In genomic region chr20:10985536-10985935, GRCh38 we compare ENCODE assay signal across 16 cellular contexts.
A peak's percentile ranks its signal among the peaks of the same experiment; 100 is the strongest.
DNase-seq lines count a peak whose midpoint lies in the region; ATAC-seq, FAIRE-seq and TF ChIP-seq lines count a peak whose summit lies in the region.
"Had no signal": no experiment of that assay in that cellular context is flagged by ENCODE, and none has a peak within 500 bp of the region (broad histone marks: within the 10 kb centered on the region; RNA-seq: fewer than 3 reads in every experiment).

No MANE protein-coding gene starts in this region.

- DNase-seq in heart left ventricle = no peak
- no peak for DNase-seq in left ventricle myocardium superior
- peak; percentile 73 for DNase-seq in bronchial epithelial cell (ENCODE audit: low read depth)
- DNase-seq in hepatic stellate cell (ENCODE audit: low spot score) = peak; percentile 7
- DNase-seq in urothelium cell line (ENCODE audit: low spot score) = peak; percentile 19
- no peak for DNase-seq in COR-L47 (lab: John Stamatoyannopoulos, UW)
- DNase-seq: activated CD4-positive, alpha-beta T cell treated with anti-CD3 and anti-CD28 coated beads, Interleukin-2, amount 10 ng/mL, durations not matched to agents 7 days and 5 days; DND-41; NCI-H1930; NK-92 treated with Interleukin-12 subunit alpha and Interleukin-12 subunit beta, amount 100 ng/mL, for 24 hours; right lobe of liver; transverse colon had no signal

- 28 to 39% (median 31%) methylated on average over 1 of the region's 1 CpG for WGBS in heart left ventricle, 4 donors

- intact Hi-C loops in heart left ventricle (cut with DNase I) (loop anchor here in 1 of 10 donors (10.0 kb wide), 1 partner anchor 311 kb away; the partner anchor contains the start of gene JAG1), left ventricle myocardium superior (cut with micrococcal nuclease) (no loop called here)

- TF ChIP-seq POLR2A in heart left ventricle (IDR thresholded peaks at IDR 0.05) = no peak

- H3K4me1 ChIP-seq in heart left ventricle = peaks cover 0 to 41% (median 16%) of the 10 kb centered on the region in 12 donors
- H3K4me1 ChIP-seq: right lobe of liver had no signal

- FAIRE-seq in bronchial epithelial cell (lab: Jason Lieb, UNC) (peak; percentile 40), urothelium cell line (lab: Jason Lieb, UNC) (no peak)
- FAIRE-seq: A204.1, K562 had no signal

- TF ChIP-seq CTCF in heart left ventricle (IDR thresholded peaks at IDR 0.05) = no peak
- no peak for TF ChIP-seq CTCF in bronchial epithelial cell (IDR thresholded peaks at IDR 0.05; ENCODE audit: insufficient read depth, low read length, severe bottlenecking)

- no peaks in the 10 kb centered on the region for H3K9me3 ChIP-seq in heart left ventricle
- H3K9me3 ChIP-seq: right lobe of liver, transverse colon had no signal

- H3K4me3 ChIP-seq in heart left ventricle = no peak overlapping the region
- no peak overlapping the region for H3K4me3 ChIP-seq in bronchial epithelial cell (ENCODE audit: low read depth, low read length)
- H3K4me3 ChIP-seq: K562, right lobe of liver, transverse colon had no signal

- no peaks in the 10 kb centered on the region for H3K27me3 ChIP-seq in heart left ventricle
- H3K27me3 ChIP-seq in bronchial epithelial cell (ENCODE audit: control insufficient read depth, insufficient read depth, low read length) = no peaks in the 10 kb centered on the region
- H3K27me3 ChIP-seq: right lobe of liver, transverse colon had no signal

- H3K36me3 ChIP-seq in heart left ventricle (no peaks in the 10 kb centered on the region), bronchial epithelial cell (ENCODE audit: control insufficient read depth, insufficient read depth, low read length) (no peaks in the 10 kb centered on the region)
- H3K36me3 ChIP-seq: right lobe of liver, transverse colon had no signal

- ATAC-seq in heart left ventricle (peak in 2 of 4 donors; percentile 23 to 37), left ventricle myocardium superior (no peak), GM19455 (IDR thresholded peaks at IDR 0.05; ENCODE audit: unreplicated experiment) (no peak), HG03108 (IDR thresholded peaks at IDR 0.05; ENCODE audit: unreplicated experiment) (no peak)
- ATAC-seq: K562 had no signal

- peak overlapping the region in 7 of 12 donors; percentile 7 to 59 (median 52) for H3K27ac ChIP-seq in heart left ventricle
- H3K27ac ChIP-seq: right lobe of liver, transverse colon had no signal

Comparison
In these comparisons a context has a peak if more than half of its experiments do, and no peak if none do; other contexts are left out.
1. DNase-seq: peak in bronchial epithelial cell (single experiment), hepatic stellate cell (single experiment) and urothelium cell line (single experiment); none in heart left ventricle (0 of 5), left ventricle myocardium superior (single experiment) and COR-L47 (single experiment).